In the genomic region with DNA sequence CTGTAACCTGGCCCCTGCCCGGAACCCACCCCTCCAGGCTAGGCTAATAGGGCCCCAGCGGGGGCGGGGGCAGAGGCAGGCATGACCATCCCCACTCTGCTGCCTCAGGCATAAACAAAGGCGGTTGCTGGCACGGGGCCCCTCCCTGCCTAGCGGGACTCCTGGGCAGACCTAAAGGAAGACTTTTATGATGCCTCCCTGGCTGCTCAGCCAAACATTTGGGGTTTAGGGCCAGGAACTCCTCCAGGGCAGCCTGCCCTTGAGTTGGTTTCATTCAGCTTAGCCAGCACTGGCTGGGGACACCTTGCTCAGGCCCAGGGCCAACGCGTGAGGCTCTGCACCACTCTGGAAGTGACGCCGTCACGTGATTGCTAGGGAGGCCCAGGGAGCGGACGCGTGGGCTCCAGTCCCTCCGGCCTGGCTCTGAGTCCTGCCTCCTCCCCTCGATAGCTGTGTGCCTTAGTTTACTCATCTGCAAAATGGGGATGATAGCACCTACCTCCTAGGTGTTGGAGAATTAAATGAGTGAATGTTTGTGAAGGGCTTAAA, we compare ENCODE assay signal across 11 cellular contexts. TPM values are rescaled to one million over a fixed set of nuclear protein-coding genes. Genes with fewer than 3 reads are reported as not detected.
DNase-seq lines count a peak whose midpoint lies in the region; ATAC-seq and TF ChIP-seq lines count a peak whose summit lies in the region.
"Had no signal": no experiment of that assay in that cellular context is flagged by ENCODE, and none has a peak within 500 bp of the region (broad histone marks: within the 10 kb centered on the region; RNA-seq: fewer than 3 reads in every experiment).

No MANE protein-coding gene starts in this region.

- intact Hi-C loops in activated naive CD4-positive, alpha-beta T cell treated with anti-CD3 and anti-CD28 coated beads for 36 hours (cut with micrococcal nuclease): no loop called here

- no peaks in the 10 kb centered on the region for H3K27me3 ChIP-seq in H7 (ENCODE audit: control insufficient read depth, insufficient read depth, low read length)
- no peaks in the 10 kb centered on the region for H3K27me3 ChIP-seq in smooth muscle cell (ENCODE audit: low read depth)

- H3K36me3 ChIP-seq in H7 (replicated peaks; ENCODE audit: control insufficient read depth, insufficient read depth, low read length) (no peaks in the 10 kb centered on the region), smooth muscle cell (ENCODE audit: low read depth) (no peaks in the 10 kb centered on the region)

- ATAC-seq in GM18519 (IDR thresholded peaks at IDR 0.05; ENCODE audit: low FRiP score, unreplicated experiment) (no peak), HG03025 (IDR thresholded peaks at IDR 0.05; ENCODE audit: low FRiP score, unreplicated experiment) (no peak)
- ATAC-seq: HCT116 had no signal

- H3K27ac ChIP-seq in smooth muscle cell (ENCODE audit: low read depth): no peak overlapping the region

- H3K36me3 Mint-ChIP-seq in activated naive CD4-positive, alpha-beta T cell treated with anti-CD3 and anti-CD28 coated beads for 36 hours (ENCODE audit: low read depth): no peaks in the 10 kb centered on the region

- H3K4me1 Mint-ChIP-seq in activated naive CD4-positive, alpha-beta T cell treated with anti-CD3 and anti-CD28 coated beads for 36 hours (ENCODE audit: low read depth): no peaks in the 10 kb centered on the region

- DNase-seq in H7: peak; percentile 89
- peak; percentile 63 for DNase-seq in astrocyte of the hippocampus (ENCODE audit: low read depth, low spot score)
- DNase-seq in iPS-NIHi11 (ENCODE audit: low spot score): peak; percentile 70
- no peak for DNase-seq in smooth muscle cell (lab: John Stamatoyannopoulos, UW; ENCODE audit: unreplicated experiment)
- DNase-seq in T-helper 9 cell: no peak
- DNase-seq in activated naive CD4-positive, alpha-beta T cell treated with anti-CD3 and anti-CD28 coated beads for 36 hours: no peak
- DNase-seq: activated CD8-positive, alpha-beta memory T cell treated with anti-CD3 and anti-CD28 coated beads, Interleukin-2, amount 50 U/mL, for 4 hours had no signal

- no peaks in the 10 kb centered on the region for H4K20me1 ChIP-seq in smooth muscle cell (ENCODE audit: low read depth)

- no peaks in the 10 kb centered on the region for H3K9me3 Mint-ChIP-seq in activated naive CD4-positive, alpha-beta T cell treated with anti-CD3 and anti-CD28 coated beads for 36 hours
- H3K9me3 Mint-ChIP-seq: T-helper 1 cell treated with Interleukin-12 subunit alpha and Interleukin-12 subunit beta and Interleukin-4 antibody, amounts not matched to agents 30 μg/mL and 1 μg/mL, for 36 hours had no signal

- H3K27ac Mint-ChIP-seq in activated naive CD4-positive, alpha-beta T cell treated with anti-CD3 and anti-CD28 coated beads for 36 hours: no peak overlapping the region
- H3K27ac Mint-ChIP-seq: T-helper 1 cell treated with Interleukin-12 subunit alpha and Interleukin-12 subunit beta and Interleukin-4 antibody, amounts not matched to agents 30 μg/mL and 1 μg/mL, for 36 hours had no signal

- WGBS in smooth muscle cell (ENCODE audit: low lambda C conversion rate): 58% methylated on average over 15 of the region's 16 CpGs

- no peaks in the 10 kb centered on the region for H3K79me2 ChIP-seq in smooth muscle cell (ENCODE audit: low read depth)

- H2AFZ ChIP-seq in smooth muscle cell (ENCODE audit: low read depth): no peak overlapping the region

- peak overlapping the region; percentile 21 for H3K4me2 ChIP-seq in smooth muscle cell

- H3K9ac ChIP-seq in smooth muscle cell (ENCODE audit: low read depth): no peak overlapping the region

- no peak overlapping the region for H3K4me3 Mint-ChIP-seq in activated naive CD4-positive, alpha-beta T cell treated with anti-CD3 and anti-CD28 coated beads for 36 hours
- H3K4me3 Mint-ChIP-seq: T-helper 1 cell treated with Interleukin-12 subunit alpha and Interleukin-12 subunit beta and Interleukin-4 antibody, amounts not matched to agents 30 μg/mL and 1 μg/mL, for 36 hours had no signal

- no peaks in the 10 kb centered on the region for H3K9me3 ChIP-seq in smooth muscle cell (replicated peaks; ENCODE audit: low read depth)

- TF ChIP-seq CTCF in smooth muscle cell (IDR thresholded peaks at IDR 0.05; ENCODE audit: borderline replicate concordance, insufficient read depth, poor library complexity, severe bottlenecking): no peak

- H3K27me3 Mint-ChIP-seq in activated naive CD4-positive, alpha-beta T cell treated with anti-CD3 and anti-CD28 coated beads for 36 hours (ENCODE audit: low read depth): no peaks in the 10 kb centered on the region

- H3K4me3 ChIP-seq in H7 (ENCODE audit: insufficient read depth, low read depth, low read length): no peak overlapping the region
- H3K4me3 ChIP-seq in smooth muscle cell: no peak overlapping the region

- CTCF ChIA-PET in activated naive CD4-positive, alpha-beta T cell treated with anti-CD3 and anti-CD28 coated beads for 36 hours (lab: Charles Lee): interaction anchor here (0.7 kb wide), 1 partner anchor 11 kb away, joined by 4 read pairs; no protein-coding TSS in a partner anchor

- H3F3A ChIP-seq in smooth muscle cell (ENCODE audit: low read depth): peaks cover 13% of the 10 kb centered on the region

- peaks cover 5% of the 10 kb centered on the region for H3K4me1 ChIP-seq in smooth muscle cell (ENCODE audit: low read depth)

RNA-seq across cellular contexts. Expression of gene HDAC11, which starts 27.8 kb away (rescaled TPM):
- 11.7 and 14.7 TPM in 2 replicates for total RNA-seq in H7 (2014; rRNA removed; shearing (Covaris generic))
- total RNA-seq in smooth muscle cell: 7.5 and 9.6 TPM in 2 replicates
- 14.8 and 20.2 TPM in 2 replicates for polyA plus RNA-seq in smooth muscle cell
- 1 to 10 TPM; 1.6 to 2.4 TPM for total RNA-seq in activated naive CD4-positive, alpha-beta T cell treated with anti-CD3 and anti-CD28 coated beads for 36 hours

RNA-seq across cellular contexts. Expression of gene FBLN2, which starts 41.1 kb away (rescaled TPM):
- 27.4 and 30.9 TPM in 2 replicates for total RNA-seq in H7 (2014; rRNA removed; shearing (Covaris generic))
- total RNA-seq in smooth muscle cell: 159 and 178 TPM in 2 replicates
- polyA plus RNA-seq in smooth muscle cell: 249 and 390 TPM in 2 replicates
- not detected for total RNA-seq in activated naive CD4-positive, alpha-beta T cell treated with anti-CD3 and anti-CD28 coated beads for 36 hours

Comparison
In these comparisons a context has a peak if more than half of its experiments do, and no peak if none do; other contexts are left out.
1. DNase-seq: peak in H7 (single experiment), astrocyte of the hippocampus (single experiment) and iPS-NIHi11 (single experiment); none in smooth muscle cell (single experiment), T-helper 9 cell (single experiment) and activated naive CD4-positive, alpha-beta T cell treated with anti-CD3 and anti-CD28 coated beads for 36 hours (single experiment).
2. RNA of gene FBLN2, which starts 41.1 kb away (total RNA-seq): 159 to 178 TPM in smooth muscle cell and 27.4 to 30.9 TPM in H7; not detected in activated naive CD4-positive, alpha-beta T cell treated with anti-CD3 and anti-CD28 coated beads for 36 hours; every median in the first group is over 10 times any median in the second.